In the genomic region with DNA sequence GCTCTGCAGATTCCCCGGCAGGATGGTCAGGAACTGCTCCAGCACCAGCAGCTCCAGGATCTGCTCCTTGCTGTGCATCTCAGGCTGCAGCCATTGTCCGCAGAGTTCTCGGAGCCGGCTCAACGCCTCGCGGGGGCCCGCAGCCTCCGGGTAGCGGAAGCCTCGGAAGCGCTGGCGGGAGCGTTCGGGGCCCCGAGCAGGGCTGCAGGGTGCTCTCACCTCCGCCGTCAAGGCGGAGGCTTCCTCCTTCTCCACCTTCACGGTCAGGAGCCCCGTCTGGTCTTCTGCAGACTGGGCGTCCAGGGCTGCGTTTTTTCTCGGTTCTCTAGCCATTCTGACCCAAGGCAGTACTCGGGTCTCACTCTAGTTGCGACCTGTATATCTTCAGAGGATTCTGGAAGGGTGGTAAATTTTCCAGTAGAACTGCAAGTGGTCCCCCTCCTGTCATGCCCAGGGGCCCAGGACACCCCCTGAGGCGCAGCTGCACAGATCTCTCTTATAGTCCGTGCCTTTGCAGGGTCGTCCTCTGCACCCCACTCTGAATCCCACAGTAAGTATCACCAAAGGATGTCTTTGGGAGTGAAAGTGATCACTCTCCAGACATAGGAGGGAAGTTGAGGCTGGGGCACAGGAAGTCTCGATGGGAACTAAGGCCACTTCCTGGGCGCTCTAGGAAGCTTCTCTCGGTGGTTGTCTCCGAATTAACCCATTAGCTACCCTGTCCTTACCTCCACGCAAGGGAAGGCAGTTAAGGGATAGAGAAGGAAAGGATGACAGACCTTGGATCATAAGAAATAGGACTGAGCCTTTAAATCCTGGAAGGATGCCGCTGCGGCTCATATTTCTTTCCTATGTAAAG, we compare ENCODE assay signal across 1 cellular context.
TF ChIP-seq lines count a peak whose summit lies in the region.

ZKSCAN4 (minus strand) TSS at position 622 of the 859 bp plus-strand sequence; CDS start at position 333, 289 bp downstream.

TF ChIP-seq in HepG2, 621 proteins besides CTCF, POLR2A, EP300 and RAD21 (continued from another document and continues in another):
- TF ChIP-seq FOXO4 (CRISPR knock-in tag; conservative IDR thresholded peaks at IDR 0.05) (no peak), FIP1L1 (IDR thresholded peaks at IDR 0.05; ENCODE audit: borderline replicate concordance, insufficient read depth, low read depth, low read length) (no peak), THRA (CRISPR knock-in tag; IDR thresholded peaks at IDR 0.05; ENCODE audit: borderline replicate concordance) (no peak; the same call in 1 of the 2 replicates), ZNF337 (CRISPR knock-in tag; IDR thresholded peaks at IDR 0.05; ENCODE audit: borderline replicate concordance, low read depth) (no peak), SOX13 (IDR thresholded peaks at IDR 0.05) (no peak), SOX13 (CRISPR knock-in tag; conservative IDR thresholded peaks at IDR 0.05 in 1 of 2, IDR thresholded peaks at IDR 0.05 in 1 of 2) (peak in 1 of 2 experiments; percentile 63; a peak in 2 of 4 replicates), GZF1 (CRISPR knock-in tag; IDR thresholded peaks at IDR 0.05) (no peak), KDM3A (CRISPR knock-in tag; IDR thresholded peaks at IDR 0.05; ENCODE audit: low read depth) (no peak), BORCS8-MEF2B (CRISPR knock-in tag; IDR thresholded peaks at IDR 0.05) (peak; percentile 71), ZNF557 (CRISPR knock-in tag; IDR thresholded peaks at IDR 0.05) (no peak), THAP11 (CRISPR knock-in tag; IDR thresholded peaks at IDR 0.05) (peak; percentile 95), KMT2B (CRISPR knock-in tag; IDR thresholded peaks at IDR 0.05) (peak; percentile 98), ZNF558 (CRISPR knock-in tag; IDR thresholded peaks at IDR 0.05; ENCODE audit: borderline replicate concordance) (peak; percentile 29; the same call in 1 of the 2 replicates), ZNF737 (CRISPR knock-in tag; IDR thresholded peaks at IDR 0.05; ENCODE audit: borderline replicate concordance) (no peak), ZNF251 (CRISPR knock-in tag; IDR thresholded peaks at IDR 0.05) (no peak), MBNL3 (CRISPR knock-in tag; conservative IDR thresholded peaks at IDR 0.05) (no peak), ISX (CRISPR knock-in tag; conservative IDR thresholded peaks at IDR 0.05) (no peak), FOXK1 (CRISPR knock-in tag; IDR thresholded peaks at IDR 0.05; ENCODE audit: borderline replicate concordance, low read depth) (peak; percentile 90), ZBTB25 (CRISPR knock-in tag; IDR thresholded peaks at IDR 0.05) (peak; percentile 84; the same call in 1 of the 2 replicates), ZNF564 (CRISPR knock-in tag; IDR thresholded peaks at IDR 0.05) (no peak), ZNF10 (CRISPR knock-in tag; IDR thresholded peaks at IDR 0.05; ENCODE audit: borderline replicate concordance, low read depth) (no peak), E2F1 (CRISPR knock-in tag; IDR thresholded peaks at IDR 0.05) (no peak), TP53 (CRISPR knock-in tag; conservative IDR thresholded peaks at IDR 0.05) (no peak; the same call in 1 of the 2 replicates), SMARCE1 (IDR thresholded peaks at IDR 0.05; ENCODE audit: borderline replicate concordance) (no peak)
- TF ChIP-seq, protein P1, sequence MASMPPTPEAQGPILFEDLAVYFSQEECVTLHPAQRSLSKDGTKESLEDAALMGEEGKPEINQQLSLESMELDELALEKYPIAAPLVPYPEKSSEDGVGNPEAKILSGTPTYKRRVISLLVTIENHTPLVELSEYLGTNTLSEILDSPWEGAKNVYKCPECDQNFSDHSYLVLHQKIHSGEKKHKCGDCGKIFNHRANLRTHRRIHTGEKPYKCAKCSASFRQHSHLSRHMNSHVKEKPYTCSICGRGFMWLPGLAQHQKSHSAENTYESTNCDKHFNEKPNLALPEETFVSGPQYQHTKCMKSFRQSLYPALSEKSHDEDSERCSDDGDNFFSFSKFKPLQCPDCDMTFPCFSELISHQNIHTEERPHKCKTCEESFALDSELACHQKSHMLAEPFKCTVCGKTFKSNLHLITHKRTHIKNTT (CRISPR knock-in tag; IDR thresholded peaks at IDR 0.05) = no peak
- TF ChIP-seq, protein P2, sequence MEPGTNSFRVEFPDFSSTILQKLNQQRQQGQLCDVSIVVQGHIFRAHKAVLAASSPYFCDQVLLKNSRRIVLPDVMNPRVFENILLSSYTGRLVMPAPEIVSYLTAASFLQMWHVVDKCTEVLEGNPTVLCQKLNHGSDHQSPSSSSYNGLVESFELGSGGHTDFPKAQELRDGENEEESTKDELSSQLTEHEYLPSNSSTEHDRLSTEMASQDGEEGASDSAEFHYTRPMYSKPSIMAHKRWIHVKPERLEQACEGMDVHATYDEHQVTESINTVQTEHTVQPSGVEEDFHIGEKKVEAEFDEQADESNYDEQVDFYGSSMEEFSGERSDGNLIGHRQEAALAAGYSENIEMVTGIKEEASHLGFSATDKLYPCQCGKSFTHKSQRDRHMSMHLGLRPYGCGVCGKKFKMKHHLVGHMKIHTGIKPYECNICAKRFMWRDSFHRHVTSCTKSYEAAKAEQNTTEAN (CRISPR knock-in tag; conservative IDR thresholded peaks at IDR 0.05) = no peak
- TF ChIP-seq, protein P3, sequence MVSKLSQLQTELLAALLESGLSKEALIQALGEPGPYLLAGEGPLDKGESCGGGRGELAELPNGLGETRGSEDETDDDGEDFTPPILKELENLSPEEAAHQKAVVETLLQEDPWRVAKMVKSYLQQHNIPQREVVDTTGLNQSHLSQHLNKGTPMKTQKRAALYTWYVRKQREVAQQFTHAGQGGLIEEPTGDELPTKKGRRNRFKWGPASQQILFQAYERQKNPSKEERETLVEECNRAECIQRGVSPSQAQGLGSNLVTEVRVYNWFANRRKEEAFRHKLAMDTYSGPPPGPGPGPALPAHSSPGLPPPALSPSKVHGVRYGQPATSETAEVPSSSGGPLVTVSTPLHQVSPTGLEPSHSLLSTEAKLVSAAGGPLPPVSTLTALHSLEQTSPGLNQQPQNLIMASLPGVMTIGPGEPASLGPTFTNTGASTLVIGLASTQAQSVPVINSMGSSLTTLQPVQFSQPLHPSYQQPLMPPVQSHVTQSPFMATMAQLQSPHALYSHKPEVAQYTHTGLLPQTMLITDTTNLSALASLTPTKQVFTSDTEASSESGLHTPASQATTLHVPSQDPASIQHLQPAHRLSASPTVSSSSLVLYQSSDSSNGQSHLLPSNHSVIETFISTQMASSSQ (IDR thresholded peaks at IDR 0.05; ENCODE audit: low read depth) = peak; percentile 52; the same call in 1 of the 2 replicates
- TF ChIP-seq, protein P3 (CRISPR knock-in tag; IDR thresholded peaks at IDR 0.05; ENCODE audit: borderline replicate concordance) = no peak
- TF ChIP-seq, protein P4, sequence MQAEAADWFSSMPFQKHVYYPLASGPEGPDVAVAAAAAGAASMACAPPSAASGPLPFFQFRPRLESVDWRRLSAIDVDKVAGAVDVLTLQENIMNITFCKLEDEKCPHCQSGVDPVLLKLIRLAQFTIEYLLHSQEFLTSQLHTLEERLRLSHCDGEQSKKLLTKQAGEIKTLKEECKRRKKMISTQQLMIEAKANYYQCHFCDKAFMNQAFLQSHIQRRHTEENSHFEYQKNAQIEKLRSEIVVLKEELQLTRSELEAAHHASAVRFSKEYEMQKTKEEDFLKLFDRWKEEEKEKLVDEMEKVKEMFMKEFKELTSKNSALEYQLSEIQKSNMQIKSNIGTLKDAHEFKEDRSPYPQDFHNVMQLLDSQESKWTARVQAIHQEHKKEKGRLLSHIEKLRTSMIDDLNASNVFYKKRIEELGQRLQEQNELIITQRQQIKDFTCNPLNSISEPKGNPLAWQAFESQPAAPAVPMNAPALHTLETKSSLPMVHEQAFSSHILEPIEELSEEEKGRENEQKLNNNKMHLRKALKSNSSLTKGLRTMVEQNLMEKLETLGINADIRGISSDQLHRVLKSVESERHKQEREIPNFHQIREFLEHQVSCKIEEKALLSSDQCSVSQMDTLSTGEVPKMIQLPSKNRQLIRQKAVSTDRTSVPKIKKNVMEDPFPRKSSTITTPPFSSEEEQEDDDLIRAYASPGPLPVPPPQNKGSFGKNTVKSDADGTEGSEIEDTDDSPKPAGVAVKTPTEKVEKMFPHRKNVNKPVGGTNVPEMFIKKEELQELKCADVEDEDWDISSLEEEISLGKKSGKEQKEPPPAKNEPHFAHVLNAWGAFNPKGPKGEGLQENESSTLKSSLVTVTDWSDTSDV (CRISPR knock-in tag; IDR thresholded peaks at IDR 0.05) = no peak
- TF ChIP-seq, protein P5, sequence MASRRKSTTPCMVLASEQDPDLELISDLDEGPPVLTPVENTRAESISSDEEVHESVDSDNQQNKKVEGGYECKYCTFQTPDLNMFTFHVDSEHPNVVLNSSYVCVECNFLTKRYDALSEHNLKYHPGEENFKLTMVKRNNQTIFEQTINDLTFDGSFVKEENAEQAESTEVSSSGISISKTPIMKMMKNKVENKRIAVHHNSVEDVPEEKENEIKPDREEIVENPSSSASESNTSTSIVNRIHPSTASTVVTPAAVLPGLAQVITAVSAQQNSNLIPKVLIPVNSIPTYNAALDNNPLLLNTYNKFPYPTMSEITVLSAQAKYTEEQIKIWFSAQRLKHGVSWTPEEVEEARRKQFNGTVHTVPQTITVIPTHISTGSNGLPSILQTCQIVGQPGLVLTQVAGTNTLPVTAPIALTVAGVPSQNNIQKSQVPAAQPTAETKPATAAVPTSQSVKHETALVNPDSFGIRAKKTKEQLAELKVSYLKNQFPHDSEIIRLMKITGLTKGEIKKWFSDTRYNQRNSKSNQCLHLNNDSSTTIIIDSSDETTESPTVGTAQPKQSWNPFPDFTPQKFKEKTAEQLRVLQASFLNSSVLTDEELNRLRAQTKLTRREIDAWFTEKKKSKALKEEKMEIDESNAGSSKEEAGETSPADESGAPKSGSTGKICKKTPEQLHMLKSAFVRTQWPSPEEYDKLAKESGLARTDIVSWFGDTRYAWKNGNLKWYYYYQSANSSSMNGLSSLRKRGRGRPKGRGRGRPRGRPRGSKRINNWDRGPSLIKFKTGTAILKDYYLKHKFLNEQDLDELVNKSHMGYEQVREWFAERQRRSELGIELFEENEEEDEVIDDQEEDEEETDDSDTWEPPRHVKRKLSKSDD (CRISPR knock-in tag; IDR thresholded peaks at IDR 0.05; ENCODE audit: low read depth) = peak; percentile 69; the same call in 1 of the 2 replicates
